ENCODE assay signal across 19 cellular contexts in genomic region chr14:102875652-102876051, GRCh38. TPM values are rescaled to one million over a fixed set of nuclear protein-coding genes. Genes with fewer than 3 reads are reported as not detected.
"Had no signal": no experiment of that assay in that cellular context is flagged by ENCODE, and none has a peak within 500 bp of the region (broad histone marks: within the 10 kb centered on the region; RNA-seq: fewer than 3 reads in every experiment).

No MANE protein-coding gene starts in this region.

- H3K4me3 Mint-ChIP-seq: activated CD8-positive, alpha-beta T cell treated with anti-CD3 and anti-CD28 coated beads for 36 hours; activated naive CD8-positive, alpha-beta T cell treated with anti-CD3 and anti-CD28 coated beads, Interleukin-2, amount 50 U/mL, for 24 hours; activated T-helper 1 cell treated with anti-CD3 and anti-CD28 coated beads, Interleukin-12 subunit alpha, Interleukin-12 subunit beta, Interleukin-2, Interleukin-4 antibody, amounts not matched to agents 30 ng/mL and 10 ng/mL and 1 ng/mL, durations not matched to agents 14 hours and 24 hours and 36 hours; natural killer cell; stimulated activated naive CD8-positive, alpha-beta T cell treated with anti-CD3 and anti-CD28 coated beads, Interleukin-15, Interleukin-2, amounts not matched to agents 100 ng/mL and 50 ng/mL, for 24 hours; WTC11 had no signal

- DNase-seq: activated CD4-positive, alpha-beta T cell treated with anti-CD3 and anti-CD28 coated beads for 48 hours; activated CD8-positive, alpha-beta T cell treated with anti-CD3 and anti-CD28 coated beads for 36 hours; activated naive CD4-positive, alpha-beta T cell; activated naive CD8-positive, alpha-beta T cell treated with anti-CD3 and anti-CD28 coated beads, Interleukin-2, amount 50 U/mL, for 24 hours; aorta; gastrocnemius medialis; heart right ventricle; kidney; left ventricle myocardium superior; mesenchymal stem cell; natural killer cell; stimulated activated CD4-positive, alpha-beta T cell treated with anti-CD3 and anti-CD28 coated beads, Interleukin-15, amount 100 ng/mL, for 24 hours; stimulated activated CD4-positive, alpha-beta T cell treated with anti-CD3 and anti-CD28 coated beads, Interleukin-4, amount 100 ng/mL, for 24 hours; stimulated activated CD8-positive, alpha-beta memory T cell treated with anti-CD3 and anti-CD28 coated beads, Interleukin-4, amount 100 ng/mL, for 48 hours; T-helper 2 cell had no signal

- ATAC-seq: activated CD8-positive, alpha-beta T cell treated with anti-CD3 and anti-CD28 coated beads for 36 hours; activated naive CD8-positive, alpha-beta T cell treated with anti-CD3 and anti-CD28 coated beads, Interleukin-2, amount 50 U/mL, for 24 hours; gastrocnemius medialis; heart right ventricle; left ventricle myocardium superior; natural killer cell; WTC11 had no signal

- H3K27me3 Mint-ChIP-seq: activated CD8-positive, alpha-beta T cell treated with anti-CD3 and anti-CD28 coated beads for 36 hours; activated naive CD8-positive, alpha-beta T cell treated with anti-CD3 and anti-CD28 coated beads, Interleukin-2, amount 50 U/mL, for 24 hours; progenitor cell of endocrine pancreas; stimulated activated naive CD8-positive, alpha-beta T cell treated with anti-CD3 and anti-CD28 coated beads, Interleukin-15, Interleukin-2, amounts not matched to agents 100 ng/mL and 50 ng/mL, for 24 hours had no signal

- H3K27ac Mint-ChIP-seq: activated CD8-positive, alpha-beta T cell treated with anti-CD3 and anti-CD28 coated beads for 36 hours; activated T-helper 1 cell treated with anti-CD3 and anti-CD28 coated beads, Interleukin-12 subunit alpha, Interleukin-12 subunit beta, Interleukin-2, Interleukin-4 antibody, amounts not matched to agents 30 ng/mL and 10 ng/mL and 1 ng/mL, durations not matched to agents 14 hours and 24 hours and 36 hours; natural killer cell; progenitor cell of endocrine pancreas; stimulated activated naive CD8-positive, alpha-beta T cell treated with anti-CD3 and anti-CD28 coated beads, Interleukin-15, Interleukin-2, amounts not matched to agents 100 ng/mL and 50 ng/mL, for 24 hours; WTC11 had no signal

- H3K36me3 Mint-ChIP-seq: natural killer cell, WTC11 had no signal

- H3K9me3 Mint-ChIP-seq: activated CD8-positive, alpha-beta T cell treated with anti-CD3 and anti-CD28 coated beads for 36 hours; activated naive CD8-positive, alpha-beta T cell treated with anti-CD3 and anti-CD28 coated beads, Interleukin-2, amount 50 U/mL, for 24 hours; activated T-helper 1 cell treated with anti-CD3 and anti-CD28 coated beads, Interleukin-12 subunit alpha, Interleukin-12 subunit beta, Interleukin-2, Interleukin-4 antibody, amounts not matched to agents 30 ng/mL and 10 ng/mL and 1 ng/mL, durations not matched to agents 14 hours and 24 hours and 36 hours; natural killer cell; stimulated activated naive CD8-positive, alpha-beta T cell treated with anti-CD3 and anti-CD28 coated beads, Interleukin-15, Interleukin-2, amounts not matched to agents 100 ng/mL and 50 ng/mL, for 24 hours; WTC11 had no signal

- H3K4me1 Mint-ChIP-seq: natural killer cell, WTC11 had no signal

RNA-seq across cellular contexts. Expression of gene AMN, which starts 46.8 kb away (rescaled TPM):
- total RNA-seq: left ventricle myocardium superior had no signal
